Comparison of ENCODE assay signal across 1 cellular context in the genomic region with DNA sequence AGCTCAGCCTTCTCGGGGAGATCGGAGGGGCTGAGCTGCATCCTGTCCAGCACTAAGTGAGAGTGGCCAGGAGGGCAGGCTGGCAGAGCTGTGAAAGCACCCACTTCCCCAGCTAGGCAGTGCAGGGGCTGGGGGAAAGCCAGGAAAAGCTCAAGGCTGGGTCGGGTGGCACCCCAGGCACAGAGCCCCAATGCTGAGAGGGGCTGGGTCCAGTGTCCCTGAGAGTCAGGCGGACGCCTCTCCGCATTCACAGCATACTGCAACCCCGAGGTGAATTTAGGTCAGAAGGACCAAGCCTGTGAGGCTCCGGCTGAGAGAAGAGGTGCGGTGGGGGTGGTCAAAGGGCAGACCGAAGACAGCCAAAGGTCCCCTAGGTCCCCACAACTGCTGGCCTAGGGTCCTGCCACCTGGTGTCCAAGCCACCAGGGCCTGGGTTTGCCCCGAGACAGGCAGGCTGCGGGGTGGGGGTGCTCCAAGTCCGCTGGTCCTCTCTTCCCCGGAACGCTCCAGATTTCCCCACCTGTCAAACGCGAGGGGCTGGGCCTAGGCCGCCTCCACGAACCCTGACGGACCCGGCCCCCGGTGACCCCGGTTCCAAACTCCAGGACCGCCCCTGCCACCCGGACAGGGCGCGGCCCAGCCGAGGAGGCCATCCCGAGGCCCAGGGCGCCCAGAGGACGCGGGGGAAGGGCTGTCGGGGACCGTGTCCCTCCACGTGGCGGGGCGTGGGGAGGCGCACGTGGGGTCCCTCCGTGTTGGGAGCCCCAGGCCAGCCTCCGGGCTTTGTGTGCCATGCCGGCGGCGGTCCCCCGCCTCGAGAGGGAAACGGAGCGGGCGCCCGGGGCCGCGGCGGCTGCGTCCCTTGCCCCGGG.
TF ChIP-seq lines count a peak whose summit lies in the region.

No MANE protein-coding gene starts in this region.

TF ChIP-seq in IMR-90, 13 proteins besides CTCF, POLR2A, EP300 and RAD21 (continued from another document):
- TF ChIP-seq, protein P1, sequence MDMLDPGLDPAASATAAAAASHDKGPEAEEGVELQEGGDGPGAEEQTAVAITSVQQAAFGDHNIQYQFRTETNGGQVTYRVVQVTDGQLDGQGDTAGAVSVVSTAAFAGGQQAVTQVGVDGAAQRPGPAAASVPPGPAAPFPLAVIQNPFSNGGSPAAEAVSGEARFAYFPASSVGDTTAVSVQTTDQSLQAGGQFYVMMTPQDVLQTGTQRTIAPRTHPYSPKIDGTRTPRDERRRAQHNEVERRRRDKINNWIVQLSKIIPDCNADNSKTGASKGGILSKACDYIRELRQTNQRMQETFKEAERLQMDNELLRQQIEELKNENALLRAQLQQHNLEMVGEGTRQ (IDR thresholded peaks at IDR 0.05; ENCODE audit: low read depth, low read length) = 0 out of 2 replicates have a peak, but pooled peaks have one; percentile 9
- no peak for TF ChIP-seq RFX5 (IDR thresholded peaks at IDR 0.05; ENCODE audit: low read depth, low read length)
- TF ChIP-seq CHD1 (IDR thresholded peaks at IDR 0.05; ENCODE audit: low read depth, low read length) = no peak
